Comparison of ENCODE assay signal across 8 cellular contexts in the genomic region with DNA sequence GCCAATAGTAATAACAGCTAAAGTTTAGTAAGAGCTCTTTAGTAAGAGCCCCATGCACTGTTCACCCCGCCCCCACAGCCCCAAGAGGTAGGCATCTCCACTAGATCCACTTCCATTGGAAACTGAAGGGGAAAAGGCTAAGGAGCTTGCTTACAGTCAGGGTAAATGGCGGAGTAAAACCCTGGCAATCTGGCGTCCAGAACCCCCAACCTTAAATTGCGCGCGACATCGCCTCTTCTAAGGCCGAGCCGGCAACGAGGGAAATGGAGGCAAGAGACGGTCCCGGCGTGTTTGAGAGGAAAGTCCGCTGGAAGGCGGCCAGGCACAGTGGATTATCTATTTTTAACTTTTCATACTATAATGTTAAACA. TPM values are rescaled to one million over a fixed set of nuclear protein-coding genes. Genes with fewer than 3 reads are reported as not detected.
DNase-seq lines count a peak whose midpoint lies in the region; ATAC-seq and TF ChIP-seq lines count a peak whose summit lies in the region.

No MANE protein-coding gene starts in this region.

- peak overlapping the region; percentile 84 for H3K4me2 ChIP-seq in mesendoderm (ENCODE audit: low read length)

- TF ChIP-seq CTCF in coronary artery (IDR thresholded peaks at IDR 0.05) (no peak), type B pancreatic cell (conservative IDR thresholded peaks at IDR 0.05) (no peak)

- no peaks in the 10 kb centered on the region for H3K9me3 Mint-ChIP-seq in type B pancreatic cell

- peak overlapping the region; percentile 98 for H3K56ac ChIP-seq in mesendoderm (ENCODE audit: low read length)

- peak overlapping the region; percentile 84 for H3K9ac ChIP-seq in mesendoderm (ENCODE audit: low read length)

- H3K27me3 Mint-ChIP-seq in type B pancreatic cell = no peaks in the 10 kb centered on the region

- H3K4me1 Mint-ChIP-seq in type B pancreatic cell (ENCODE audit: unreplicated experiment) = peaks cover 23% of the 10 kb centered on the region

- peak overlapping the region; percentile 18 for H3K18ac ChIP-seq in mesendoderm (ENCODE audit: low read length)

- no peak overlapping the region for H4K5ac ChIP-seq in mesendoderm (ENCODE audit: low read length)

- H3K23ac ChIP-seq in mesendoderm (ENCODE audit: low read length) = peak overlapping the region; percentile 74

- no CpG with 5 or more reads among the region's 15 CpGs for WGBS in mesendoderm (ENCODE audit: extremely low coverage, insufficient coverage, low lambda C conversion rate)

- peaks cover 4% of the 10 kb centered on the region for H3K36me3 Mint-ChIP-seq in type B pancreatic cell

- H2BK15ac ChIP-seq in mesendoderm (replicated peaks; ENCODE audit: low read depth) = no peak overlapping the region

- ATAC-seq in GM19438 (IDR thresholded peaks at IDR 0.05; ENCODE audit: low read depth, unreplicated experiment) = peak; percentile 6
- peak; percentile 12 for ATAC-seq in HG03442 (IDR thresholded peaks at IDR 0.05; ENCODE audit: unreplicated experiment)

- H3K27ac ChIP-seq in coronary artery (peak overlapping the region in 1 of 2 donors; percentile 93), mesendoderm (ENCODE audit: low read depth, low read length) (peak overlapping the region; percentile 93)

- H2BK120ac ChIP-seq in mesendoderm (ENCODE audit: low read depth, low read length) = no peak overlapping the region

- H3K4me3 Mint-ChIP-seq in type B pancreatic cell = peak overlapping the region; percentile 99

- H3K4me3 ChIP-seq in coronary artery = peak overlapping the region; percentile 87
- H3K4me3 ChIP-seq in mesendoderm (ENCODE audit: low read length) = peak overlapping the region; percentile 53

- H3K36me3 ChIP-seq in mesendoderm (ENCODE audit: control insufficient read depth, insufficient read depth, low read length) = no peaks in the 10 kb centered on the region

- H3K4ac ChIP-seq in mesendoderm (ENCODE audit: low read depth, low read length) = peak overlapping the region; percentile 83

- no peaks in the 10 kb centered on the region for H3K27me3 ChIP-seq in mesendoderm (ENCODE audit: insufficient read depth, low read length, poor library complexity)

- peak overlapping the region; percentile 78 for H4K8ac ChIP-seq in mesendoderm (ENCODE audit: low read depth, low read length)

- H2AK5ac ChIP-seq in mesendoderm (ENCODE audit: low read length) = no peak overlapping the region

- peak overlapping the region; percentile 77 for H2BK5ac ChIP-seq in mesendoderm (ENCODE audit: low read length)

- DNase-seq in D341Med (ENCODE audit: low spot score) = peak; percentile 57
- DNase-seq in RPMI7951 (ENCODE audit: low read depth) = peak; percentile 59
- DNase-seq in coronary artery (ENCODE audit: low spot score) = no peak
- DNase-seq in mesendoderm = peak; percentile 54
- DNase-seq in type B pancreatic cell (ENCODE audit: extremely low spot score, unreplicated experiment) = no peak
- DNase-seq in middle frontal gyrus (ENCODE audit: extremely low spot score, low spot score) = no peak

- no peaks in the 10 kb centered on the region for H3K4me1 ChIP-seq in mesendoderm (ENCODE audit: control insufficient read depth, low read depth, low read length)

- peak overlapping the region; percentile 99 for H3K27ac Mint-ChIP-seq in type B pancreatic cell

- H3K79me1 ChIP-seq in mesendoderm (ENCODE audit: low read length) = peaks cover 9% of the 10 kb centered on the region

- peaks cover 23% of the 10 kb centered on the region for H3K79me2 ChIP-seq in mesendoderm (ENCODE audit: control insufficient read depth, insufficient read depth, low read length)

RNA-seq across cellular contexts. Expression of a gene that starts 0.6 kb away (rescaled TPM):
- 25.6 and 29.9 TPM in 2 replicates for total RNA-seq in RPMI7951 (2014; rRNA removed; shearing (Covaris generic))
- 21.7 TPM for polyA plus RNA-seq in mesendoderm (2013, experiment 1 of 2)
- polyA plus RNA-seq in mesendoderm (2013, experiment 2 of 2) = 22.6 TPM
- total RNA-seq in type B pancreatic cell (ENCODE audit: low replicate concordance) = 27.2 and 31.1 TPM in 2 replicates

Comparison
In these comparisons a context has a peak if more than half of its experiments do, and no peak if none do; other contexts are left out.
1. DNase-seq: peak in D341Med (single experiment), RPMI7951 (single experiment) and mesendoderm (single experiment); none in coronary artery (single experiment), type B pancreatic cell (single experiment) and middle frontal gyrus (single experiment).